Comparison of ENCODE assay signal across 20 cellular contexts in the genomic region with DNA sequence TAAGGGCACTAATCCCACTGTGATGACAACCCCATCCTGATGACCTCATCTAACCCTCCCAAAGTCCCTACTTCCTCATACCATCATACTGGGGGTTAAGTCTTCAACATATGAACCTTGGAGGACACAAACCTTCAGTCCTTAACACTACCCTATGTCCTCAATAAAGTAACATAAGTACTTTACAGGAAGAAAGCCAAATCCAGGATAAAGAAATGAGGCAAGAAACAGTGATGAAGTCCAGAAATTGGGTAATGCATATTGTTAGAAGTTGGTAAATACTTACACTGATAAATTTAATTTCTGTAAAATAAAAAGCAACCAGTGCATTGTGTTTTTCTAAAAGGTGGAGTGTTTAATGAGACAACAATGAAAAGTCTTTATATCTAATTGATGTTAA.
DNase-seq lines count a peak whose midpoint lies in the region; ATAC-seq lines count a peak whose summit lies in the region.
"Had no signal": no experiment of that assay in that cellular context is flagged by ENCODE, and none has a peak within 500 bp of the region (broad histone marks: within the 10 kb centered on the region; RNA-seq: fewer than 3 reads in every experiment).

No MANE protein-coding gene starts in this region.

- H3K4me3 ChIP-seq in HUES64 (ENCODE audit: low read length), result no peak overlapping the region
- H3K4me3 ChIP-seq: GM23338 had no signal

- ATAC-seq in GM21526 (IDR thresholded peaks at IDR 0.05; ENCODE audit: low FRiP score, unreplicated experiment), result no peak
- ATAC-seq: HCT116 had no signal

- H3K27me3 ChIP-seq in HUES64 (ENCODE audit: insufficient read depth, low read length), result no peaks in the 10 kb centered on the region

- H3K27ac ChIP-seq in HUES64 (ENCODE audit: low read depth, low read length), result peak overlapping the region; percentile 60; the same call in 1 of the 2 replicates

- no peak overlapping the region for H3K9ac ChIP-seq in HUES64 (ENCODE audit: low read depth, low read length)

- peaks cover 17% of the 10 kb centered on the region; the same call in 1 of the 2 replicates for H3K4me1 ChIP-seq in HUES64 (ENCODE audit: insufficient read depth, low read length)
- H3K4me1 ChIP-seq: BE2C had no signal

- no peaks in the 10 kb centered on the region for H3K36me3 ChIP-seq in HUES64 (ENCODE audit: insufficient read depth, low read length)
- H3K36me3 ChIP-seq: BE2C had no signal

- no peaks in the 10 kb centered on the region for H3K9me3 ChIP-seq in HUES64 (ENCODE audit: insufficient read depth, low read depth, low read length)
- H3K9me3 ChIP-seq: BE2C had no signal

- DNase-seq in amniotic epithelial cell (ENCODE audit: low read depth) (peak; percentile 11), fibroblast of gingiva (ENCODE audit: low read depth) (peak; percentile 33), retina (no peak), NCI-H1105 treated with DMSO at 0.1 percent for 48 hours (lab: John Stamatoyannopoulos, UW) (no peak)
- DNase-seq: ACHN; BE2C; C1 segment of cervical spinal cord; CD4-positive, CD25-positive, alpha-beta regulatory T cell; CD8-positive, alpha-beta memory T cell; COR-L47; DMS 273 treated with DMSO at 0.1 percent for 48 hours; DMS79; GDM1; H7; HFFc6; KBM-7 had no signal

Comparison
In these comparisons a context has a peak if more than half of its experiments do, and no peak if none do; other contexts are left out.
1. DNase-seq: peak in amniotic epithelial cell (single experiment) and fibroblast of gingiva (single experiment); none in retina (single experiment) and NCI-H1105 treated with DMSO at 0.1 percent for 48 hours (single experiment).